ENCODE assay signal across 8 cellular contexts in genomic region chr11:843818-844692, GRCh38. TPM values are rescaled to one million over a fixed set of nuclear protein-coding genes. Genes with fewer than 3 reads are reported as not detected.
DNase-seq lines count a peak whose midpoint lies in the region; FAIRE-seq lines count a peak whose summit lies in the region.

No MANE protein-coding gene starts in this region.

- WGBS in small intestine, 3 donors = 7 to 13% (median 7%) methylated on average over 19 to 25 of the region's 25 CpGs

- H3K9me3 ChIP-seq in small intestine (ENCODE audit: control insufficient read depth, low read depth) = no peaks in the 10 kb centered on the region

- peak overlapping the region; percentile 6 to 84 for H3K27ac ChIP-seq in small intestine (ENCODE audit: low read depth in 1 of 2, low read length in 1 of 2)

- FAIRE-seq in small intestine (lab: Jason Lieb, UNC) = no peak

- no peaks in the 10 kb centered on the region for H3K27me3 ChIP-seq in small intestine (ENCODE audit: control insufficient read depth in 2 of 2, insufficient read depth in 2 of 2, low read length in 2 of 2)

- peak overlapping the region; percentile 80 to 85 for H3K4me3 ChIP-seq in small intestine (ENCODE audit: low read depth in 1 of 2, low read length in 2 of 2)

- peaks cover 0 to 2% of the 10 kb centered on the region in 2 donors for H3K36me3 ChIP-seq in small intestine (ENCODE audit: control insufficient read depth in 2 of 2, insufficient read depth in 2 of 2, low read length in 2 of 2)

- DNase-seq in Daoy (ENCODE audit: low read depth) (peak; percentile 92), NAMALWA (ENCODE audit: low spot score) (peak; percentile 41), T47D (ENCODE audit: low read depth in 1 of 2, low spot score in 1 of 2) (peak; percentile 85 to 89), iPS-NIHi7 (ENCODE audit: extremely low spot score) (peak; percentile 86), small intestine (peak; percentile 27), DMS153 treated with DMSO at 0.1 percent for 48 hours (lab: John Stamatoyannopoulos, UW; ENCODE audit: unreplicated experiment) (no peak), NCI-H2081 treated with DMSO at 0.1 percent for 48 hours (lab: John Stamatoyannopoulos, UW) (no peak)
- DNase-seq in activated CD4-positive, CD25-positive, alpha-beta regulatory T cell treated with anti-CD3 and anti-CD28 coated beads, Interleukin-2, amount 50 U/mL, for 72 hours = no peak

- in situ Hi-C loops in T47D (cut with HindIII; ENCODE audit: low pct_unique_long_range_greater_than_20kb, low sequenced_read_pairs) = no loop called here

- H3K4me1 ChIP-seq in small intestine (ENCODE audit: control insufficient read depth in 2 of 2, insufficient read depth in 1 of 2, low read depth in 1 of 2, low read length in 1 of 2) = peaks cover 4 to 13% of the 10 kb centered on the region in 2 donors

RNA-seq across cellular contexts. Expression of gene TSPAN4, which starts 1.4 kb away (rescaled TPM):
- total RNA-seq in Daoy (2014; rRNA removed; shearing (Covaris generic)) = 29.3 and 37.3 TPM in 2 replicates
- polyA plus RNA-seq in small intestine = 10 to 100 TPM in 1 of 3 donors, 1 to 10 TPM in 2; 5.1 to 53.3 (median 7.3) TPM

RNA-seq across cellular contexts. Expression of gene POLR2L, which starts 1.7 kb away (rescaled TPM):
- total RNA-seq in Daoy (2014; rRNA removed; shearing (Covaris generic)) = 75.7 and 113 TPM in 2 replicates
- 100 to 1,000 TPM; 124 to 140 (median 139) TPM for polyA plus RNA-seq in small intestine

RNA-seq across cellular contexts. Expression of gene CD151, which starts 11.3 kb away (rescaled TPM):
- 246 and 253 TPM in 2 replicates for total RNA-seq in Daoy (2014; rRNA removed; shearing (Covaris generic))
- 100 to 1,000 TPM; 187 to 359 (median 242) TPM for polyA plus RNA-seq in small intestine

RNA-seq across cellular contexts. Expression of gene CRACR2B, which starts 16.3 kb away (rescaled TPM):
- total RNA-seq in Daoy (2014; rRNA removed; shearing (Covaris generic)) = 5.3 and 9.0 TPM in 2 replicates
- 10 to 100 TPM; 47.3 to 88.8 (median 83.0) TPM for polyA plus RNA-seq in small intestine

RNA-seq across cellular contexts. Expression of gene PNPLA2, which starts 25.3 kb away (rescaled TPM):
- total RNA-seq in Daoy (2014; rRNA removed; shearing (Covaris generic)) = 10.9 and 24.2 TPM in 2 replicates
- 100 to 1,000 TPM in 2 of 3 donors, 10 to 100 TPM in 1; 66.2 to 250 (median 190) TPM for polyA plus RNA-seq in small intestine

Comparison
In these comparisons a context has a peak if more than half of its experiments do, and no peak if none do; other contexts are left out.
1. DNase-seq: peak in Daoy (single experiment), NAMALWA (single experiment), T47D (2 of 2), iPS-NIHi7 (single experiment) and small intestine (single experiment); none in activated CD4-positive, CD25-positive, alpha-beta regulatory T cell treated with anti-CD3 and anti-CD28 coated beads, Interleukin-2, amount 50 U/mL, for 72 hours (single experiment), DMS153 treated with DMSO at 0.1 percent for 48 hours (single experiment) and NCI-H2081 treated with DMSO at 0.1 percent for 48 hours (single experiment).